ENCODE assay signal across 8 cellular contexts in the genomic region with DNA sequence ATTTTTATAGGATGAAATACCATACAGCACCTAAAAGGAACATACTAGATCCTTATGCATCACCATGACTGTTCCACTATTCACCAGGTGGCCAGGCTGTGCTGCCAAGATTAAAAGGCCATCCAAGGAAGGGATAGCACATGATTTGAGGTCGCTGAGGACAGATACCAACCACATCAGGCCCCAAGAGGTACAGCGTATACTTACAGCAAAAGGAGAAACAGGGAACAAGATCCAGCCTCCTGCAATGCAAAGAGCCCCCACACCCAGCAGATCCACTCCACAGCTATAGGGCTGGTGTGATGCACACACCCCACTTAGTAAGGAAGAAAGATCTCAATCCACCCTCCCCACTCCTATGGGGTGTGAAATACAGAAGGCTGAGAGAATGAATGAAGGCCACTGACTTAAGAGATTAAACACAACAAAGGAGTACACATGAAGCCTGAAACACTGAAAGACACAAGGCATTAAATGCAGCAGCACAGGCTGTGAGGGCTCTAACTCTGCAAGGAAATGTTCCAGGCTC. TPM values are rescaled to one million over a fixed set of nuclear protein-coding genes. Genes with fewer than 3 reads are reported as not detected.
DNase-seq lines count a peak whose midpoint lies in the region; ATAC-seq lines count a peak whose summit lies in the region.

No MANE protein-coding gene starts in this region.

- peaks cover 23% of the 10 kb centered on the region for H3K4me1 Mint-ChIP-seq in activated naive CD8-positive, alpha-beta T cell treated with anti-CD3 and anti-CD28 coated beads, Interleukin-2, amount 10 ng/mL, durations not matched to agents 7 days and 5 days

- DNase-seq in DMS114 treated with DMSO at 0.1 percent for 48 hours (lab: John Stamatoyannopoulos, UW; ENCODE audit: unreplicated experiment) (peak; percentile 46), NCI-H2196 treated with DMSO at 0.1 percent for 48 hours (lab: John Stamatoyannopoulos, UW; ENCODE audit: unreplicated experiment) (no peak), NCI-H2107 (lab: John Stamatoyannopoulos, UW) (no peak)
- no peak for DNase-seq in activated naive CD8-positive, alpha-beta T cell treated with anti-CD3 and anti-CD28 coated beads, Interleukin-2, amount 10 ng/mL, durations not matched to agents 7 days and 5 days

- peak overlapping the region; percentile 96 for H3K27ac Mint-ChIP-seq in activated naive CD8-positive, alpha-beta T cell treated with anti-CD3 and anti-CD28 coated beads, Interleukin-2, amount 10 ng/mL, durations not matched to agents 7 days and 5 days

- H3K9me3 Mint-ChIP-seq in activated naive CD8-positive, alpha-beta T cell treated with anti-CD3 and anti-CD28 coated beads, Interleukin-2, amount 10 ng/mL, durations not matched to agents 7 days and 5 days, result peaks cover 11% of the 10 kb centered on the region

- H3K9ac ChIP-seq in iPS-20b (ENCODE audit: low read depth, low read length), result peak overlapping the region; percentile 91
- H3K9ac ChIP-seq in stomach smooth muscle (ENCODE audit: low read length in 2 of 2), result peak overlapping the region; percentile 89 to 92

- H3K4me1 ChIP-seq in iPS-20b (ENCODE audit: insufficient read depth, low read length), result peaks cover 14% of the 10 kb centered on the region
- peaks cover 12% of the 10 kb centered on the region for H3K4me1 ChIP-seq in stomach smooth muscle (ENCODE audit: control insufficient read depth, insufficient read depth, low read length)

- H3K36me3 ChIP-seq in iPS-20b (ENCODE audit: insufficient read depth, low read depth, low read length) (0 out of 2 replicates have a peak, but pooled peaks cover 4% of the 10 kb centered on the region), stomach smooth muscle (ENCODE audit: control insufficient read depth in 2 of 2, insufficient read depth in 2 of 2, low read length in 2 of 2) (peaks cover 0 to 2% of the 10 kb centered on the region in 2 donors)

- H3K27me3 ChIP-seq in iPS-20b (ENCODE audit: insufficient read depth, low read length) (no peaks in the 10 kb centered on the region), stomach smooth muscle (ENCODE audit: control insufficient read depth in 1 of 2, insufficient read depth in 2 of 2, low read length in 2 of 2) (no peaks in the 10 kb centered on the region)

- ATAC-seq in HG03354 (IDR thresholded peaks at IDR 0.05; ENCODE audit: poor library complexity, severe bottlenecking, unreplicated experiment), result peak; percentile 21
- no peak for ATAC-seq in activated naive CD8-positive, alpha-beta T cell treated with anti-CD3 and anti-CD28 coated beads, Interleukin-2, amount 10 ng/mL, durations not matched to agents 7 days and 5 days (ENCODE audit: low read depth)
- ATAC-seq in HG02981 (IDR thresholded peaks at IDR 0.05; ENCODE audit: unreplicated experiment), result no peak

- H3K9me3 ChIP-seq in iPS-20b (ENCODE audit: insufficient read depth, low read depth, low read length) (no peaks in the 10 kb centered on the region), stomach smooth muscle (ENCODE audit: control insufficient read depth in 2 of 2, low read length in 2 of 2) (no peaks in the 10 kb centered on the region)

- H3K36me3 Mint-ChIP-seq in activated naive CD8-positive, alpha-beta T cell treated with anti-CD3 and anti-CD28 coated beads, Interleukin-2, amount 10 ng/mL, durations not matched to agents 7 days and 5 days, result peaks cover 35% of the 10 kb centered on the region

- H3K27me3 Mint-ChIP-seq in activated naive CD8-positive, alpha-beta T cell treated with anti-CD3 and anti-CD28 coated beads, Interleukin-2, amount 10 ng/mL, durations not matched to agents 7 days and 5 days, result peaks cover 2% of the 10 kb centered on the region

- H3K4me3 Mint-ChIP-seq in activated naive CD8-positive, alpha-beta T cell treated with anti-CD3 and anti-CD28 coated beads, Interleukin-2, amount 10 ng/mL, durations not matched to agents 7 days and 5 days, result peak overlapping the region; percentile 98

- POLR2A ChIA-PET in activated naive CD8-positive, alpha-beta T cell treated with anti-CD3 and anti-CD28 coated beads, Interleukin-2, amount 10 ng/mL, durations not matched to agents 7 days and 5 days (lab: Charles Lee), result interaction anchor here (2.1 kb wide), 1 partner anchor 252 kb away, joined by 9 read pairs; the partner anchor contains the start of genes KIAA1143 and KIF15

- peak overlapping the region; percentile 89 for H3K4me3 ChIP-seq in iPS-20b (ENCODE audit: low read length)
- peak overlapping the region; percentile 84 to 93 for H3K4me3 ChIP-seq in stomach smooth muscle (ENCODE audit: low read length in 2 of 2)

- H3K27ac ChIP-seq in iPS-20b (ENCODE audit: low read length) (no peak overlapping the region), stomach smooth muscle (ENCODE audit: low read length) (peak overlapping the region; percentile 73)

RNA-seq across cellular contexts. Expression of gene ZNF445, which starts 32.0 kb away (rescaled TPM):
- total RNA-seq in activated naive CD8-positive, alpha-beta T cell treated with anti-CD3 and anti-CD28 coated beads, Interleukin-2, amount 10 ng/mL, durations not matched to agents 7 days and 5 days, result 10 to 100 TPM; 26.2 to 27.2 TPM

RNA-seq across cellular contexts. Expression of gene ZKSCAN7, which starts 45.5 kb away (rescaled TPM):
- 1 to 10 TPM; 4.9 to 5.3 TPM for total RNA-seq in activated naive CD8-positive, alpha-beta T cell treated with anti-CD3 and anti-CD28 coated beads, Interleukin-2, amount 10 ng/mL, durations not matched to agents 7 days and 5 days
